8 cellular contexts compared by ENCODE assay signal in genomic region chr17:19037547-19037946, GRCh38. TPM values are rescaled to one million over a fixed set of nuclear protein-coding genes. Genes with fewer than 3 reads are reported as not detected.
DNase-seq lines count a peak whose midpoint lies in the region; ATAC-seq, FAIRE-seq and TF ChIP-seq lines count a peak whose summit lies in the region.
"Not testable (repeated sequence)": the region's sequence is repeated elsewhere in the genome, so short reads cannot be mapped to it uniquely, and the experiment has no call there.
"Had no signal": no experiment of that assay in that cellular context is flagged by ENCODE, and none has a peak within 500 bp of the region (broad histone marks: within the 10 kb centered on the region; RNA-seq: fewer than 3 reads in every experiment).

No MANE protein-coding gene starts in this region.

- not testable (repeated sequence) for TF ChIP-seq CTCF in A549 (IDR thresholded peaks at IDR 0.05); PC-3 (conservative IDR thresholded peaks at IDR 0.05; ENCODE audit: low read depth, low read length); K562 (IDR thresholded peaks at IDR 0.05 in 2 of 3, conservative IDR thresholded peaks at IDR 0.05 in 1 of 3; ENCODE audit: insufficient read depth in 2 of 3, low read depth in 1 of 3, low read length in 3 of 3)

- H3K9ac ChIP-seq in PC-3 (ENCODE audit: low read length); K562 (ENCODE audit: insufficient read depth in 1 of 2, low read depth in 2 of 2, low read length in 2 of 2): not testable (repeated sequence)

- H3K4me3 ChIP-seq in A549; PC-3 (ENCODE audit: low read length); K562; naive thymus-derived CD4-positive, alpha-beta T cell (ENCODE audit: low read length): not testable (repeated sequence)

- H3K4me1 Mint-ChIP-seq in T-helper 17 cell; naive thymus-derived CD4-positive, alpha-beta T cell: not testable (repeated sequence)

- not testable (repeated sequence) for H3K27me3 Mint-ChIP-seq in T-helper 17 cell; naive thymus-derived CD4-positive, alpha-beta T cell

- H3K9me3 ChIP-seq in A549; PC-3 (ENCODE audit: low read length); T-helper 17 cell (ENCODE audit: control insufficient read depth, low read length, poor library complexity, severe bottlenecking); K562 (replicated peaks; ENCODE audit: control insufficient read depth, insufficient read depth, low read depth, low read length); naive thymus-derived CD4-positive, alpha-beta T cell (ENCODE audit: control insufficient read depth in 2 of 3, low read length in 3 of 3): not testable (repeated sequence)

- POLR2A ChIA-PET in A549 (lab: Yijun Ruan, JAX); PC-3 (lab: Charles Lee; ENCODE audit: unreplicated experiment); K562 (lab: Yijun Ruan, JAX); naive thymus-derived CD4-positive, alpha-beta T cell (lab: Charles Lee): not testable (repeated sequence)

- not testable (repeated sequence) for H3K79me2 ChIP-seq in PC-3 (ENCODE audit: low read length); K562 (ENCODE audit: control insufficient read depth, insufficient read depth, low read length)

- H3F3A ChIP-seq in PC-3 (ENCODE audit: low read length, unreplicated experiment): not testable (repeated sequence)

- not testable (repeated sequence) for H3K4me1 ChIP-seq in A549; PC-3 (ENCODE audit: insufficient read depth, low read length); K562 (replicated peaks in 1 of 2; ENCODE audit: control insufficient read depth in 2 of 2, insufficient read depth in 2 of 2, low read length in 2 of 2); naive thymus-derived CD4-positive, alpha-beta T cell (ENCODE audit: control insufficient read depth in 2 of 2, insufficient read depth in 2 of 2, low read length in 2 of 2)

- not testable (repeated sequence) for H3K9me3 Mint-ChIP-seq in naive thymus-derived CD4-positive, alpha-beta T cell

- H3K4me2 ChIP-seq in A549; PC-3 (ENCODE audit: low read length); K562 (ENCODE audit: insufficient read depth, low read length): not testable (repeated sequence)

- H4K20me1 ChIP-seq in PC-3 (ENCODE audit: low read length); K562 (replicated peaks; ENCODE audit: control insufficient read depth, insufficient read depth, low read length): not testable (repeated sequence)

- in situ Hi-C loops in K562 (cut with MboI): not testable (repeated sequence)

- CTCF ChIA-PET in A549 (lab: Yijun Ruan, JAX); PC-3 (lab: Charles Lee); K562 (lab: Yijun Ruan, JAX; ENCODE audit: low intra/inter-chr PET ratio); naive thymus-derived CD4-positive, alpha-beta T cell (lab: Charles Lee): not testable (repeated sequence)

- TF ChIP-seq EP300 in A549 (IDR thresholded peaks at IDR 0.05); K562 (IDR thresholded peaks at IDR 0.05; ENCODE audit: low read length): not testable (repeated sequence)

- not testable (repeated sequence) for TF ChIP-seq RAD21 in A549 (conservative IDR thresholded peaks at IDR 0.05 in 1 of 2, IDR thresholded peaks at IDR 0.05 in 1 of 2); K562 (CRISPR knock-in tag; conservative IDR thresholded peaks at IDR 0.05 in 1 of 2, IDR thresholded peaks at IDR 0.05 in 1 of 2)

- not testable (repeated sequence) for DNase-seq in A549 (ENCODE audit: low read depth in 1 of 2, low spot score in 1 of 2); GM12892 (ENCODE audit: insufficient read length); PC-3; T-helper 17 cell; K562 (ENCODE audit: extremely low read depth in 1 of 4, low spot score in 3 of 4); left colon
- DNase-seq in naive thymus-derived CD4-positive, alpha-beta T cell: peak in 2 of 9 donors; percentile 7 to 10

- WGBS in A549 (ENCODE audit: missing lambda C conversion rate): 0% methylated on average over 1 of the region's 6 CpGs
- no CpG with 5 or more reads among the region's 6 CpGs for WGBS in K562 (ENCODE audit: insufficient coverage, low coverage, missing lambda C conversion rate)

- H3K27ac Mint-ChIP-seq in T-helper 17 cell: not testable (repeated sequence)
- peak overlapping the region in 1 of 9 donors; percentile 76 for H3K27ac Mint-ChIP-seq in naive thymus-derived CD4-positive, alpha-beta T cell

- TF ChIP-seq POLR2A in A549 (IDR thresholded peaks at IDR 0.05; ENCODE audit: low read length); GM12892 (IDR thresholded peaks at IDR 0.05; ENCODE audit: low read depth, low read length); K562 (conservative IDR thresholded peaks at IDR 0.05): not testable (repeated sequence)

- H3K9me2 ChIP-seq in PC-3 (replicated peaks; ENCODE audit: low read length): not testable (repeated sequence)

- ATAC-seq in A549: peak; percentile 30 to 55
- peak; percentile 12 for ATAC-seq in PC-3
- ATAC-seq in T-helper 17 cell: peak; percentile 29
- not testable (repeated sequence) for ATAC-seq in K562
- ATAC-seq in left colon: peak; percentile 81
- peak; percentile 57 for ATAC-seq in naive thymus-derived CD4-positive, alpha-beta T cell

- intact Hi-C loops in PC-3 (cut with micrococcal nuclease); K562 (cut with micrococcal nuclease); left colon (cut with DNase I, micrococcal nuclease); naive thymus-derived CD4-positive, alpha-beta T cell (cut with micrococcal nuclease): not testable (repeated sequence)

- not testable (repeated sequence) for H3K4me3 Mint-ChIP-seq in T-helper 17 cell; naive thymus-derived CD4-positive, alpha-beta T cell

- not testable (repeated sequence) for H2AFZ ChIP-seq in PC-3 (ENCODE audit: low read length); K562 (ENCODE audit: low read depth, low read length)

- BruUV-seq in PC-3 (replicated peaks; lab: Mats Ljungman, UMichigan); K562 (replicated peaks; lab: Mats Ljungman, UMichigan): not testable (repeated sequence)

- not testable (repeated sequence) for H3K36me3 Mint-ChIP-seq in T-helper 17 cell (ENCODE audit: low read depth); naive thymus-derived CD4-positive, alpha-beta T cell

- peak; percentile 98 for FAIRE-seq in A549 (lab: Jason Lieb, UNC)
- FAIRE-seq in GM12892 (lab: Jason Lieb, UNC): peak; percentile 96
- peak; percentile 59 for FAIRE-seq in K562 (lab: Jason Lieb, UNC)

- not testable (repeated sequence) for H3K27me3 ChIP-seq in PC-3 (ENCODE audit: low read length); K562 (ENCODE audit: control insufficient read depth in 2 of 2, insufficient read depth in 2 of 2, low read length in 2 of 2); naive thymus-derived CD4-positive, alpha-beta T cell (ENCODE audit: control insufficient read depth in 2 of 2, insufficient read depth in 2 of 2, low read length in 2 of 2)

- H3K36me3 ChIP-seq in PC-3 (ENCODE audit: low read depth, low read length); K562 (ENCODE audit: control insufficient read depth, insufficient read depth, low read length); naive thymus-derived CD4-positive, alpha-beta T cell (ENCODE audit: control insufficient read depth in 2 of 3, insufficient read depth in 3 of 3, low read length in 3 of 3): not testable (repeated sequence)

- not testable (repeated sequence) for H3K9me1 ChIP-seq in K562 (ENCODE audit: control insufficient read depth, insufficient read depth, low read length)

- peak overlapping the region; percentile 70 to 75; a peak in 4 of 6 replicates for H3K27ac ChIP-seq in A549
- H3K27ac ChIP-seq in PC-3 (ENCODE audit: low read length); K562 (ENCODE audit: extremely low read depth, low read depth, low read length); naive thymus-derived CD4-positive, alpha-beta T cell (ENCODE audit: low read depth, low read length): not testable (repeated sequence)

RNA-seq across cellular contexts. Expression of gene GRAP, which starts 9.2 kb away (rescaled TPM):
- polyA plus RNA-seq in A549 (2011; rRNA removed): 0.19 and 0.25 TPM in 2 replicates
- polyA plus RNA-seq in A549 (2012; cell fraction: cytosol; rRNA removed): 0.15 and 0.19 TPM in 2 replicates
- polyA plus RNA-seq in A549 (2012; cell fraction: nucleus; rRNA removed): 0.43 and 0.60 TPM in 2 replicates
- polyA plus RNA-seq in A549 (2017; fragmentation: RNase III; extraction: RNeasy Plus Mini Kit Qiagen cat#74134 plus additional on column Dnase treatment): 0.17 to 0.31 TPM (median 0.19 TPM) in 3 replicates
- 0.08 and 0.24 TPM in 2 replicates for polyA minus RNA-seq in A549 (2011; rRNA and poly(A)+ RNA removed)
- 18.1 TPM for polyA plus RNA-seq in GM12892 (2012; ENCODE audit: missing spikeins)
- total RNA-seq in PC-3 (2014; rRNA removed): not detected in 2 replicates
- 10 to 100 TPM; 23.8 to 26.7 TPM for total RNA-seq in T-helper 17 cell
- not detected in 2 replicates for total RNA-seq in K562 (2011; cell fraction: chromatin; rRNA removed; ENCODE audit: low replicate concordance)
- total RNA-seq in K562 (2011; cell fraction: nucleolus; rRNA removed): 0.17 and 0.79 TPM in 2 replicates
- not detected in 2 replicates for total RNA-seq in K562 (2011; cell fraction: nucleoplasm; rRNA removed)
- not detected in 2 replicates for total RNA-seq in K562 (2014; rRNA removed)
- not detected in 2 replicates for total RNA-seq in K562 (2014; rRNA removed; fragmentation: Illumina TruSeq; extraction: Trizol)
- total RNA-seq in K562 (2015; rRNA removed; fragmentation: Illumina TruSeq; extraction: Trizol): 0.11 TPM in 1 of 2 replicates, not detected in the other
- total RNA-seq in K562 (2021): 0.07 and 0.27 TPM in 2 replicates
- 0.05 and 0.07 TPM in 2 replicates for polyA plus RNA-seq in K562 (2011; rRNA removed)
- 0.04 and 0.07 TPM in 2 replicates for polyA plus RNA-seq in K562 (2011; cell fraction: cytosol; rRNA removed)
- polyA plus RNA-seq in K562 (2011; cell fraction: nucleus; rRNA removed): 0.37 TPM in 1 of 2 replicates, not detected in the other
- 0.29 TPM in 1 of 2 replicates, not detected in the other for polyA plus RNA-seq in K562 (2012)
- not detected in 2 replicates for polyA plus RNA-seq in K562 (2014; fragmentation: Illumina TruSeq; extraction: Trizol)
- not detected for polyA plus RNA-seq in K562 (2014; fragmentation: Nextera tagmentation; extraction: Ambion mirVana)
- polyA plus RNA-seq in K562 (2014; rRNA removed): 0.41 TPM in 1 of 2 replicates, not detected in the other
- not detected in 2 replicates for polyA minus RNA-seq in K562 (2011; rRNA and poly(A)+ RNA removed)
- not detected in 2 replicates for polyA minus RNA-seq in K562 (2011; cell fraction: cytosol; rRNA and poly(A)+ RNA removed)
- polyA minus RNA-seq in K562 (2011; cell fraction: nucleus; rRNA and poly(A)+ RNA removed): 0.27 TPM in 1 of 2 replicates, not detected in the other
- total RNA-seq in left colon: 1 to 10 TPM in 1 of 2 donors, under 1 TPM in 1; 0.79 to 1.5 TPM
- 10 to 100 TPM; 31.9 to 85.5 (median 45.6) TPM for total RNA-seq in naive thymus-derived CD4-positive, alpha-beta T cell
- 100 to 1,000 TPM in 1 of 2 donors, 10 to 100 TPM in 1; 97.6 to 162 TPM for polyA plus RNA-seq in naive thymus-derived CD4-positive, alpha-beta T cell
- total RNA-seq: Calu3 had no signal

RNA-seq across cellular contexts. Expression of gene FAM83G, which starts 33.0 kb away (rescaled TPM):
- polyA plus RNA-seq in A549 (2011; rRNA removed) (11.0 and 12.8 TPM in 2 replicates), A549 (2017; fragmentation: RNase III; extraction: RNeasy Plus Mini Kit Qiagen cat#74134 plus additional on column Dnase treatment) (19.8 to 22.0 TPM (median 20.5 TPM) in 3 replicates), K562 (2011; rRNA removed) (3.4 and 4.2 TPM in 2 replicates), K562 (2014; fragmentation: Illumina TruSeq; extraction: Trizol) (4.8 and 6.5 TPM in 2 replicates), K562 (2014; fragmentation: Nextera tagmentation; extraction: Ambion mirVana) (under 1 TPM in 1 of 2 experiments, not detected in 1; 0.04 TPM), K562 (2014; rRNA removed) (5.5 and 5.7 TPM in 2 replicates)
- polyA plus RNA-seq in A549 (2012; cell fraction: cytosol; rRNA removed): 11.1 and 15.8 TPM in 2 replicates
- 38.5 and 42.5 TPM in 2 replicates for polyA plus RNA-seq in A549 (2012; cell fraction: nucleus; rRNA removed)
- 18.1 and 22.7 TPM in 2 replicates for polyA minus RNA-seq in A549 (2011; rRNA and poly(A)+ RNA removed)
- 3.2 TPM for polyA plus RNA-seq in GM12892 (2012; ENCODE audit: missing spikeins)
- total RNA-seq in PC-3 (2014; rRNA removed) (0.26 and 4.7 TPM in 2 replicates), T-helper 17 cell (1 to 10 TPM; 7.8 to 7.9 TPM), K562 (2014; rRNA removed) (7.6 and 12.9 TPM in 2 replicates), K562 (2014; rRNA removed; fragmentation: Illumina TruSeq; extraction: Trizol) (1.9 and 2.3 TPM in 2 replicates), K562 (2015; rRNA removed; fragmentation: Illumina TruSeq; extraction: Trizol) (4.2 and 5.6 TPM in 2 replicates), K562 (2021) (9.1 and 10.3 TPM in 2 replicates), left colon (10 to 100 TPM; 29.7 to 34.7 TPM)
- total RNA-seq in K562 (2011; cell fraction: chromatin; rRNA removed; ENCODE audit: low replicate concordance): 8.8 and 26.9 TPM in 2 replicates
- total RNA-seq in K562 (2011; cell fraction: nucleolus; rRNA removed): 22.8 and 25.7 TPM in 2 replicates
- total RNA-seq in K562 (2011; cell fraction: nucleoplasm; rRNA removed): 11.5 and 13.5 TPM in 2 replicates
- 3.5 and 6.6 TPM in 2 replicates for polyA plus RNA-seq in K562 (2011; cell fraction: cytosol; rRNA removed)
- 9.7 and 20.5 TPM in 2 replicates for polyA plus RNA-seq in K562 (2011; cell fraction: nucleus; rRNA removed)
- 4.2 and 5.3 TPM in 2 replicates for polyA plus RNA-seq in K562 (2012)
- 3.2 and 4.8 TPM in 2 replicates for polyA minus RNA-seq in K562 (2011; rRNA and poly(A)+ RNA removed)
- 5.2 and 5.4 TPM in 2 replicates for polyA minus RNA-seq in K562 (2011; cell fraction: cytosol; rRNA and poly(A)+ RNA removed)
- polyA minus RNA-seq in K562 (2011; cell fraction: nucleus; rRNA and poly(A)+ RNA removed): 7.1 and 7.9 TPM in 2 replicates
- total RNA-seq in naive thymus-derived CD4-positive, alpha-beta T cell: 1 to 10 TPM; 3.9 to 9.1 (median 6.9) TPM
- polyA plus RNA-seq in naive thymus-derived CD4-positive, alpha-beta T cell: 1 to 10 TPM; 1.6 to 3.6 TPM

Comparison
In these comparisons a context has a peak if more than half of its experiments do, and no peak if none do; other contexts are left out.
1. RNA of gene GRAP, which starts 9.2 kb away (total RNA-seq): 31.9 to 85.5 TPM in naive thymus-derived CD4-positive, alpha-beta T cell and 23.8 to 26.7 TPM in T-helper 17 cell; 0.79 to 1.5 TPM in left colon, 0.07 to 0.79 TPM in K562 and not detected in PC-3; every median in the first group is over 4 times any median in the second.